ENCODE assay signal across 22 cellular contexts in genomic region chr3:192651854-192652510, GRCh38.
"Had no signal": no experiment of that assay in that cellular context is flagged by ENCODE, and none has a peak within 500 bp of the region (broad histone marks: within the 10 kb centered on the region; RNA-seq: fewer than 3 reads in every experiment).

No MANE protein-coding gene starts in this region.

- H2AFZ ChIP-seq: hepatocyte had no signal

- H3K4me3 ChIP-seq: coronary artery, hepatocyte, left lung, lower lobe of right lung, ovary, psoas muscle, right lobe of liver, thoracic aorta, tibial nerve, upper lobe of left lung had no signal

- H3K36me3 Mint-ChIP-seq: natural killer cell; stimulated activated naive B cell treated with anti-CD40 and anti-IgM and Interleukin-4, amounts not matched to agents 10 μg/mL and 1 μg/mL and 100 μg/mL, for 72 hours had no signal

- DNase-seq: dermis blood vessel endothelial cell; effector memory CD4-positive, alpha-beta T cell; erythroblast; kidney; left lung; lower lobe of right lung; natural killer cell; occipital lobe; ovary; posterior cingulate gyrus; psoas muscle; right lobe of liver; stimulated activated CD4-positive, alpha-beta T cell treated with anti-CD3 and anti-CD28 coated beads, Interleukin-2, amount 100 ng/mL, for 24 hours; stimulated activated CD4-positive, alpha-beta T cell treated with anti-CD3 and anti-CD28 coated beads, Interleukin-4, amount 100 ng/mL, for 24 hours; stimulated activated naive B cell treated with anti-CD40 and anti-IgM and Interleukin-4, amounts not matched to agents 10 μg/mL and 1 μg/mL and 100 μg/mL, for 72 hours; upper lobe of left lung had no signal

- H3K27ac Mint-ChIP-seq: natural killer cell; stimulated activated naive B cell treated with anti-CD40 and anti-IgM and Interleukin-4, amounts not matched to agents 10 μg/mL and 1 μg/mL and 100 μg/mL, for 72 hours; stimulated activated naive CD8-positive, alpha-beta T cell treated with anti-CD3 and anti-CD28 coated beads, Interleukin-15, Interleukin-2, amounts not matched to agents 100 ng/mL and 50 ng/mL, for 24 hours had no signal

- H3K4me2 ChIP-seq: hepatocyte had no signal

- H3K27me3 Mint-ChIP-seq: central memory CD8-positive, alpha-beta T cell; stimulated activated naive B cell treated with anti-CD40 and anti-IgM and Interleukin-4, amounts not matched to agents 10 μg/mL and 1 μg/mL and 100 μg/mL, for 72 hours had no signal

- ATAC-seq: left lung; lower lobe of right lung; natural killer cell; psoas muscle; right lobe of liver; stimulated activated naive B cell treated with anti-CD40 and anti-IgM and Interleukin-4, amounts not matched to agents 10 μg/mL and 1 μg/mL and 100 μg/mL, for 72 hours had no signal

- H3K27ac ChIP-seq: coronary artery, hepatocyte, left lung, lower lobe of right lung, ovary, psoas muscle, right lobe of liver, thoracic aorta, tibial nerve, upper lobe of left lung had no signal

- H3K9me3 Mint-ChIP-seq: stimulated activated naive B cell treated with anti-CD40 and anti-IgM and Interleukin-4, amounts not matched to agents 10 μg/mL and 1 μg/mL and 100 μg/mL, for 72 hours; stimulated activated naive CD8-positive, alpha-beta T cell treated with anti-CD3 and anti-CD28 coated beads, Interleukin-15, Interleukin-2, amounts not matched to agents 100 ng/mL and 50 ng/mL, for 24 hours had no signal

- H3K79me2 ChIP-seq: hepatocyte had no signal

- H3K4me1 Mint-ChIP-seq: central memory CD8-positive, alpha-beta T cell; natural killer cell; stimulated activated naive B cell treated with anti-CD40 and anti-IgM and Interleukin-4, amounts not matched to agents 10 μg/mL and 1 μg/mL and 100 μg/mL, for 72 hours had no signal

- H3K9me3 ChIP-seq: left lung, lower lobe of right lung, ovary, psoas muscle, right lobe of liver, thoracic aorta, tibial nerve, upper lobe of left lung had no signal

- H3K4me1 ChIP-seq: left lung, lower lobe of right lung, psoas muscle, right lobe of liver, tibial nerve, upper lobe of left lung had no signal

- H3K4me3 Mint-ChIP-seq: central memory CD8-positive, alpha-beta T cell; natural killer cell; stimulated activated naive B cell treated with anti-CD40 and anti-IgM and Interleukin-4, amounts not matched to agents 10 μg/mL and 1 μg/mL and 100 μg/mL, for 72 hours; stimulated activated naive CD8-positive, alpha-beta T cell treated with anti-CD3 and anti-CD28 coated beads, Interleukin-15, Interleukin-2, amounts not matched to agents 100 ng/mL and 50 ng/mL, for 24 hours had no signal

- H3K27me3 ChIP-seq: hepatocyte, left lung, ovary, right lobe of liver, tibial nerve, upper lobe of left lung had no signal

- H3K36me3 ChIP-seq: left lung, lower lobe of right lung, ovary, right lobe of liver, thoracic aorta, tibial nerve, upper lobe of left lung had no signal
